In the genomic region with DNA sequence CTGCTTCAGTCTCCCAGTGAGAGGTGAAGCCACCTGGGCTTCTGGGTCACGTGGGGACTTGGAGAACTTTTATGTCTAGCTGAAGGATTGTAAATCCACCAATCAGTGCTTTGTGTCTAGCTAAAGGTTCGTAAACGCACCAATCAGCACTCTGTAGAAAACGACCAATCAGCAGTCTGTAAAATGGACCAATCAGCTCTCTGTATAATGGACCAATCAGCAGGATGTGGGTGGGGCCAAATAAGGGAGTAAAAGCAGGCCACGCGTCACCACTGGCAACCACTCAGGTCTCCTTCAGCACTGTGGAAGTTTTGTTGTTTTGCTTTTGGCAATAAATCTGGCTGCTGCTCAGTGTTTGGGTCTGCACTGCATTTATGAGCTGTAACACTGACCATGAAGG, we compare ENCODE assay signal across 39 cellular contexts.
"Had no signal": no experiment of that assay in that cellular context is flagged by ENCODE, and none has a peak within 500 bp of the region (broad histone marks: within the 10 kb centered on the region; RNA-seq: fewer than 3 reads in every experiment).

No MANE protein-coding gene starts in this region.

- H3K27me3 ChIP-seq: adrenal gland, ascending aorta, body of pancreas, brain microvascular endothelial cell, breast epithelium, cardiac muscle cell had no signal

- H3K27ac Mint-ChIP-seq: activated naive CD4-positive, alpha-beta T cell treated with anti-CD3 and anti-CD28 coated beads for 36 hours; activated naive CD4-positive, alpha-beta T cell treated with anti-CD3 and anti-CD28 coated beads, Interleukin-2, amount 10 ng/mL, durations not matched to agents 7 days and 5 days; activated naive CD4-positive, alpha-beta T cell treated with anti-CD3 and anti-CD28 coated beads, Interleukin-2, amount 50 U/mL, for 24 hours; activated naive CD8-positive, alpha-beta T cell; activated naive CD8-positive, alpha-beta T cell treated with anti-CD3 and anti-CD28 coated beads for 36 hours; activated naive CD8-positive, alpha-beta T cell treated with anti-CD3 and anti-CD28 coated beads, Interleukin-2, amount 10 ng/mL, durations not matched to agents 7 days and 5 days; activated naive CD8-positive, alpha-beta T cell treated with anti-CD3 and anti-CD28 coated beads, Interleukin-2, amount 50 U/mL, for 24 hours; activated T-cell treated with anti-CD3 and anti-CD28 coated beads, Interleukin-2, amount 50 U/mL, for 24 hours; activated T-cell treated with anti-CD3 and anti-CD28 coated beads, Interleukin-2, amount 50 U/mL, for 72 hours; activated T-helper 1 cell treated with anti-CD3 and anti-CD28 coated beads, Interleukin-12 subunit alpha, Interleukin-12 subunit beta, Interleukin-2, Interleukin-4 antibody, amounts not matched to agents 30 ng/mL and 10 ng/mL and 1 ng/mL, durations not matched to agents 14 hours and 24 hours and 36 hours; activated T-helper 17 cell treated with anti-CD3 and anti-CD28 coated beads, Interleukin-2, amount 50 U/mL, for 72 hours; activated T-helper 2 cell treated with anti-CD3 and anti-CD28 coated beads, Interferon-gamma antibody, Interleukin-2, Interleukin-4, amounts not matched to agents 10 μg/mL and 5 μg/mL and 100 μg/mL, durations not matched to agents 14 hours and 24 hours and 36 hours; brain had no signal

- H3K4me3 ChIP-seq: adrenal gland, ascending aorta, body of pancreas, breast epithelium, cardiac muscle cell had no signal

- H3K4me1 Mint-ChIP-seq: activated naive CD4-positive, alpha-beta T cell treated with anti-CD3 and anti-CD28 coated beads, Interleukin-2, amount 10 ng/mL, durations not matched to agents 7 days and 5 days; activated naive CD4-positive, alpha-beta T cell treated with anti-CD3 and anti-CD28 coated beads, Interleukin-2, amount 50 U/mL, for 24 hours; activated naive CD8-positive, alpha-beta T cell treated with anti-CD3 and anti-CD28 coated beads for 36 hours; activated naive CD8-positive, alpha-beta T cell treated with anti-CD3 and anti-CD28 coated beads, Interleukin-2, amount 10 ng/mL, durations not matched to agents 7 days and 5 days; activated naive CD8-positive, alpha-beta T cell treated with anti-CD3 and anti-CD28 coated beads, Interleukin-2, amount 50 U/mL, for 24 hours; activated T-helper 17 cell treated with anti-CD3 and anti-CD28 coated beads, Interleukin-2, amount 50 U/mL, for 72 hours; brain; central memory CD8-positive, alpha-beta T cell had no signal

- H3K27me3 Mint-ChIP-seq: activated naive CD4-positive, alpha-beta T cell treated with anti-CD3 and anti-CD28 coated beads, Interleukin-2, amount 10 ng/mL, durations not matched to agents 7 days and 5 days; activated naive CD4-positive, alpha-beta T cell treated with anti-CD3 and anti-CD28 coated beads, Interleukin-2, amount 50 U/mL, for 24 hours; activated naive CD8-positive, alpha-beta T cell; activated naive CD8-positive, alpha-beta T cell treated with anti-CD3 and anti-CD28 coated beads for 36 hours; activated naive CD8-positive, alpha-beta T cell treated with anti-CD3 and anti-CD28 coated beads, Interleukin-2, amount 10 ng/mL, durations not matched to agents 7 days and 5 days; activated naive CD8-positive, alpha-beta T cell treated with anti-CD3 and anti-CD28 coated beads, Interleukin-2, amount 50 U/mL, for 24 hours; activated T-cell treated with anti-CD3 and anti-CD28 coated beads, Interleukin-2, amount 50 U/mL, for 24 hours; activated T-helper 17 cell treated with anti-CD3 and anti-CD28 coated beads, Interleukin-2, amount 50 U/mL, for 72 hours; central memory CD8-positive, alpha-beta T cell had no signal

- H3K4me3 Mint-ChIP-seq: activated naive CD4-positive, alpha-beta T cell treated with anti-CD3 and anti-CD28 coated beads for 36 hours; activated naive CD4-positive, alpha-beta T cell treated with anti-CD3 and anti-CD28 coated beads, Interleukin-2, amount 10 ng/mL, durations not matched to agents 7 days and 5 days; activated naive CD4-positive, alpha-beta T cell treated with anti-CD3 and anti-CD28 coated beads, Interleukin-2, amount 50 U/mL, for 24 hours; activated naive CD8-positive, alpha-beta T cell; activated naive CD8-positive, alpha-beta T cell treated with anti-CD3 and anti-CD28 coated beads for 36 hours; activated naive CD8-positive, alpha-beta T cell treated with anti-CD3 and anti-CD28 coated beads, Interleukin-2, amount 10 ng/mL, durations not matched to agents 7 days and 5 days; activated naive CD8-positive, alpha-beta T cell treated with anti-CD3 and anti-CD28 coated beads, Interleukin-2, amount 50 U/mL, for 24 hours; activated T-cell treated with anti-CD3 and anti-CD28 coated beads, Interleukin-2, amount 50 U/mL, for 24 hours; activated T-cell treated with anti-CD3 and anti-CD28 coated beads, Interleukin-2, amount 50 U/mL, for 4 hours; activated T-cell treated with anti-CD3 and anti-CD28 coated beads, Interleukin-2, amount 50 U/mL, for 72 hours; activated T-helper 1 cell treated with anti-CD3 and anti-CD28 coated beads, Interleukin-12 subunit alpha, Interleukin-12 subunit beta, Interleukin-2, Interleukin-4 antibody, amounts not matched to agents 30 ng/mL and 10 ng/mL and 1 ng/mL, durations not matched to agents 14 hours and 24 hours and 36 hours; activated T-helper 17 cell treated with anti-CD3 and anti-CD28 coated beads, Interleukin-2, amount 50 U/mL, for 72 hours; brain; central memory CD8-positive, alpha-beta T cell had no signal

- DNase-seq: activated effector memory CD4-positive, alpha-beta T cell treated with anti-CD3 and anti-CD28 coated beads, Interleukin-2, amount 50 U/mL, for 16 hours; activated effector memory CD4-positive, alpha-beta T cell treated with Interleukin-2 at 50 U/mL for 16 hours; activated gamma-delta T cell; activated gamma-delta T cell treated with Interleukin-2 at 50 U/mL for 16 hours; activated naive CD4-positive, alpha-beta T cell; activated naive CD4-positive, alpha-beta T cell treated with anti-CD3 and anti-CD28 coated beads for 36 hours; activated naive CD4-positive, alpha-beta T cell treated with anti-CD3 and anti-CD28 coated beads, Interleukin-2, amount 10 ng/mL, durations not matched to agents 7 days and 5 days; activated naive CD4-positive, alpha-beta T cell treated with anti-CD3 and anti-CD28 coated beads, Interleukin-2, amount 50 U/mL, for 16 hours; activated naive CD4-positive, alpha-beta T cell treated with Interleukin-2 at 50 U/mL for 16 hours; activated naive CD8-positive, alpha-beta T cell treated with anti-CD3 and anti-CD28 coated beads for 36 hours; activated naive CD8-positive, alpha-beta T cell treated with anti-CD3 and anti-CD28 coated beads, Interleukin-2, amount 10 ng/mL, durations not matched to agents 7 days and 5 days; activated naive CD8-positive, alpha-beta T cell treated with anti-CD3 and anti-CD28 coated beads, Interleukin-2, amount 50 U/mL, for 24 hours; activated T-cell treated with anti-CD3 and anti-CD28 coated beads, Interleukin-2, amount 50 U/mL, for 24 hours; activated T-cell treated with anti-CD3 and anti-CD28 coated beads, Interleukin-2, amount 50 U/mL, for 4 hours; activated T-cell treated with anti-CD3 and anti-CD28 coated beads, Interleukin-2, amount 50 U/mL, for 48 hours; activated T-cell treated with anti-CD3 and anti-CD28 coated beads, Interleukin-2, amount 50 U/mL, for 72 hours; adrenal gland; amniotic stem cell; amygdala; anterior cingulate cortex; aorta; body of pancreas; brain microvascular endothelial cell; caudate nucleus; central memory CD4-positive, alpha-beta T cell; cerebellar nuclear complex had no signal

- H3K9me3 Mint-ChIP-seq: activated naive CD4-positive, alpha-beta T cell treated with anti-CD3 and anti-CD28 coated beads for 36 hours; activated naive CD4-positive, alpha-beta T cell treated with anti-CD3 and anti-CD28 coated beads, Interleukin-2, amount 10 ng/mL, durations not matched to agents 7 days and 5 days; activated naive CD4-positive, alpha-beta T cell treated with anti-CD3 and anti-CD28 coated beads, Interleukin-2, amount 50 U/mL, for 24 hours; activated naive CD4-positive, alpha-beta T cell treated with anti-CD3 and anti-CD28 coated beads, Interleukin-2, amount 50 U/mL, for 72 hours; activated naive CD8-positive, alpha-beta T cell treated with anti-CD3 and anti-CD28 coated beads for 36 hours; activated naive CD8-positive, alpha-beta T cell treated with anti-CD3 and anti-CD28 coated beads, Interleukin-2, amount 50 U/mL, for 24 hours; activated T-cell treated with anti-CD3 and anti-CD28 coated beads, Interleukin-2, amount 50 U/mL, for 24 hours; activated T-cell treated with anti-CD3 and anti-CD28 coated beads, Interleukin-2, amount 50 U/mL, for 4 hours; activated T-helper 1 cell treated with anti-CD3 and anti-CD28 coated beads, Interleukin-12 subunit alpha, Interleukin-12 subunit beta, Interleukin-2, Interleukin-4 antibody, amounts not matched to agents 30 ng/mL and 10 ng/mL and 1 ng/mL, durations not matched to agents 14 hours and 24 hours and 36 hours; activated T-helper 2 cell treated with anti-CD3 and anti-CD28 coated beads, Interferon-gamma antibody, Interleukin-2, Interleukin-4, amounts not matched to agents 10 μg/mL and 5 μg/mL and 100 μg/mL, durations not matched to agents 14 hours and 24 hours and 36 hours; brain; central memory CD8-positive, alpha-beta T cell had no signal

- ATAC-seq: activated naive CD4-positive, alpha-beta T cell treated with anti-CD3 and anti-CD28 coated beads, Interleukin-2, amount 50 U/mL, for 72 hours; activated naive CD8-positive, alpha-beta T cell treated with anti-CD3 and anti-CD28 coated beads, Interleukin-2, amount 50 U/mL, for 24 hours; activated T-cell treated with anti-CD3 and anti-CD28 coated beads, Interleukin-2, amount 50 U/mL, for 4 hours; activated T-cell treated with anti-CD3 and anti-CD28 coated beads, Interleukin-2, amount 50 U/mL, for 72 hours; activated T-helper 17 cell treated with anti-CD3 and anti-CD28 coated beads, Interleukin-2, amount 50 U/mL, for 72 hours; body of pancreas had no signal

- H3K36me3 Mint-ChIP-seq: activated naive CD4-positive, alpha-beta T cell treated with anti-CD3 and anti-CD28 coated beads, Interleukin-2, amount 10 ng/mL, durations not matched to agents 7 days and 5 days; activated naive CD4-positive, alpha-beta T cell treated with anti-CD3 and anti-CD28 coated beads, Interleukin-2, amount 50 U/mL, for 24 hours; activated naive CD4-positive, alpha-beta T cell treated with anti-CD3 and anti-CD28 coated beads, Interleukin-2, amount 50 U/mL, for 72 hours; activated naive CD8-positive, alpha-beta T cell; activated naive CD8-positive, alpha-beta T cell treated with anti-CD3 and anti-CD28 coated beads for 36 hours; activated naive CD8-positive, alpha-beta T cell treated with anti-CD3 and anti-CD28 coated beads, Interleukin-2, amount 10 ng/mL, durations not matched to agents 7 days and 5 days; brain had no signal

- H3K4me1 ChIP-seq: adrenal gland, ascending aorta, body of pancreas, breast epithelium had no signal

- FAIRE-seq: astrocyte, bronchial epithelial cell had no signal

- H3K27ac ChIP-seq: adrenal gland, ascending aorta, body of pancreas, brain microvascular endothelial cell, breast epithelium, cardiac muscle cell had no signal

- H3K9me3 ChIP-seq: adrenal gland, ascending aorta, body of pancreas, breast epithelium had no signal

- H3K36me3 ChIP-seq: adrenal gland, ascending aorta, brain microvascular endothelial cell, breast epithelium, cardiac muscle cell had no signal
